Comparison of ENCODE assay signal across 11 cellular contexts in genomic region chr2:238484522-238485452, GRCh38.
"Had no signal": no experiment of that assay in that cellular context is flagged by ENCODE, and none has a peak within 500 bp of the region (broad histone marks: within the 10 kb centered on the region; RNA-seq: fewer than 3 reads in every experiment).

No MANE protein-coding gene starts in this region.

- H3K4me3 ChIP-seq: cardiac muscle cell, left lung, skin epidermis, tibial artery had no signal

- DNase-seq: activated CD4-positive, CD25-positive, alpha-beta regulatory T cell; activated gamma-delta T cell; activated T-cell treated with anti-CD3 and anti-CD28 coated beads, Interleukin-2, amount 50 U/mL, for 48 hours; effector CD4-positive, alpha-beta T cell; foreskin melanocyte; left lung; retina; tibial artery had no signal

- H3K36me3 ChIP-seq: cardiac muscle cell, left lung, tibial artery had no signal

- H3K4me1 ChIP-seq: left lung, parathyroid adenoma had no signal

- H3K27me3 ChIP-seq: cardiac muscle cell, left lung, tibial artery had no signal

- H3K27ac ChIP-seq: cardiac muscle cell, left lung, parathyroid adenoma, skin epidermis, tibial artery had no signal

- ATAC-seq: left lung had no signal
